In genomic region chr13:51767100-51767499, GRCh38 we compare ENCODE assay signal across 16 cellular contexts. TPM values are rescaled to one million over a fixed set of nuclear protein-coding genes. Genes with fewer than 3 reads are reported as not detected.
DNase-seq lines count a peak whose midpoint lies in the region; ATAC-seq, FAIRE-seq and TF ChIP-seq lines count a peak whose summit lies in the region.
"Had no signal": no experiment of that assay in that cellular context is flagged by ENCODE, and none has a peak within 500 bp of the region (broad histone marks: within the 10 kb centered on the region; RNA-seq: fewer than 3 reads in every experiment).

No MANE protein-coding gene starts in this region.

- peaks cover 43% of the 10 kb centered on the region for H3K4me1 Mint-ChIP-seq in activated CD4-positive, alpha-beta T cell treated with anti-CD3 and anti-CD28 coated beads for 36 hours

- intact Hi-C loops in activated CD4-positive, alpha-beta T cell treated with anti-CD3 and anti-CD28 coated beads for 36 hours (cut with DNase I, micrococcal nuclease): loop anchor here in 1 of 2 experiments (10.0 kb wide), 2 partner anchors 122 to 312 kb away; partner anchors contain the start of gene INTS6
- intact Hi-C loops in GM12878 (cut with micrococcal nuclease; ENCODE audit: unreplicated experiment): no loop called here

- no peaks in the 10 kb centered on the region for H3K27me3 ChIP-seq in GM12878 (replicated peaks in 1 of 2; ENCODE audit: control insufficient read depth in 2 of 2, insufficient read depth in 2 of 2, low read length in 1 of 2)
- H3K27me3 ChIP-seq in Peyer's patch: no peaks in the 10 kb centered on the region

- no peaks in the 10 kb centered on the region for H3K79me2 ChIP-seq in GM12878 (ENCODE audit: control insufficient read depth, insufficient read depth, low read length)

- H3K27ac ChIP-seq in GM12878 (ENCODE audit: control insufficient read depth, insufficient read depth) (no peak overlapping the region), Peyer's patch (no peak overlapping the region)

- no peak for FAIRE-seq in GM12878 (lab: Jason Lieb, UNC)
- FAIRE-seq: astrocyte had no signal

- in situ Hi-C loops in GM12878 (cut with MboI): no loop called here

- peak; percentile 20 for DNase-seq in activated CD4-positive, alpha-beta T cell treated with anti-CD3 and anti-CD28 coated beads for 36 hours
- DNase-seq in activated CD4-positive, alpha-beta T cell treated with anti-CD3 and anti-CD28 coated beads for 48 hours: no peak
- no peak for DNase-seq in GM12878 (ENCODE audit: low read depth, low spot score)
- peak; percentile 65 for DNase-seq in iPS-NIHi7 (ENCODE audit: extremely low spot score)
- no peak for DNase-seq in Peyer's patch
- no peak for DNase-seq in effector CD4-positive, alpha-beta T cell
- DNase-seq: ACHN; activated CD4-positive, alpha-beta T cell treated with anti-CD3 and anti-CD28 coated beads, Interleukin-2, amount 10 ng/mL, durations not matched to agents 7 days and 5 days; effector CD8-positive, alpha-beta T cell; NCI-H2171 treated with DMSO at 0.1 percent for 48 hours; stimulated activated CD4-positive, alpha-beta T cell treated with anti-CD3 and anti-CD28 coated beads, Interleukin-2, amount 100 ng/mL, for 24 hours had no signal

- TF ChIP-seq RAD21 in Ishikawa (IDR thresholded peaks at IDR 0.05; ENCODE audit: low read depth) (peak; percentile 49), GM12878 (IDR thresholded peaks at IDR 0.05; ENCODE audit: insufficient read depth, low read depth, low read length) (peak; percentile 27; the same call in 1 of the 2 replicates)

- H3K4me1 ChIP-seq in GM12878 (ENCODE audit: control insufficient read depth, insufficient read depth, low read length): peaks cover 21% of the 10 kb centered on the region
- peaks cover 4 to 14% (median 9%) of the 10 kb centered on the region in 4 donors for H3K4me1 ChIP-seq in Peyer's patch

- WGBS in GM12878 (ENCODE audit: insufficient coverage, insufficient replicate concordance, low lambda C conversion rate, missing lambda C conversion rate): 94% methylated on average over 8 of the region's 8 CpGs

- no peak for TF ChIP-seq EP300 in Ishikawa (IDR thresholded peaks at IDR 0.05; ENCODE audit: borderline replicate concordance)
- TF ChIP-seq EP300 in GM12878 (IDR thresholded peaks at IDR 0.05; ENCODE audit: borderline replicate concordance in 1 of 2, control insufficient read depth in 1 of 2, low read depth in 2 of 2, low read length in 2 of 2): no peak

- H3K9me3 Mint-ChIP-seq in activated CD4-positive, alpha-beta T cell treated with anti-CD3 and anti-CD28 coated beads for 36 hours (ENCODE audit: low read depth): no peaks in the 10 kb centered on the region
- H3K9me3 Mint-ChIP-seq: activated CD4-positive, alpha-beta T cell treated with anti-CD3 and anti-CD28 coated beads, Interleukin-2, amount 10 ng/mL, durations not matched to agents 7 days and 5 days; activated T-helper 2 cell treated with anti-CD3 and anti-CD28 coated beads, Interferon-gamma antibody, Interleukin-2, Interleukin-4, amounts not matched to agents 10 μg/mL and 5 μg/mL and 100 μg/mL, durations not matched to agents 14 hours and 24 hours and 36 hours; type B pancreatic cell had no signal

- ATAC-seq in activated CD4-positive, alpha-beta T cell treated with anti-CD3 and anti-CD28 coated beads for 36 hours: no peak
- no peak for ATAC-seq in GM12878
- ATAC-seq in GM19351 (IDR thresholded peaks at IDR 0.05; ENCODE audit: unreplicated experiment): no peak

- H3K36me3 ChIP-seq in GM12878 (ENCODE audit: control insufficient read depth in 2 of 2, insufficient read depth in 2 of 2, low read length in 1 of 2) (no peaks in the 10 kb centered on the region), Peyer's patch (peaks cover 0 to 3% (median 0%) of the 10 kb centered on the region in 3 donors)

- BruUV-seq in GM12878 (replicated peaks; lab: Mats Ljungman, UMichigan): no TSS peak

- no peak overlapping the region for H3K4me3 Mint-ChIP-seq in activated CD4-positive, alpha-beta T cell treated with anti-CD3 and anti-CD28 coated beads for 36 hours
- H3K4me3 Mint-ChIP-seq: activated CD4-positive, alpha-beta T cell treated with anti-CD3 and anti-CD28 coated beads, Interleukin-2, amount 10 ng/mL, durations not matched to agents 7 days and 5 days; type B pancreatic cell had no signal

- H3K9ac ChIP-seq in GM12878 (ENCODE audit: control insufficient read depth, insufficient read depth, low read length): no peak overlapping the region

- H3K36me3 Mint-ChIP-seq in activated CD4-positive, alpha-beta T cell treated with anti-CD3 and anti-CD28 coated beads for 36 hours (ENCODE audit: low read depth): peaks cover 3% of the 10 kb centered on the region

- SMC1A ChIA-PET in GM12878 (lab: Charles Lee; ENCODE audit: uncharacterized antibody, unreplicated experiment): interaction anchor here (0.6 to 1.5 kb wide), 3 partner anchors 46 to 182 kb away, joined by 3 to 5 read pairs (median 3); no protein-coding TSS in a partner anchor

- no peak overlapping the region for H3K27ac Mint-ChIP-seq in activated CD4-positive, alpha-beta T cell treated with anti-CD3 and anti-CD28 coated beads for 36 hours
- H3K27ac Mint-ChIP-seq: activated CD4-positive, alpha-beta T cell treated with anti-CD3 and anti-CD28 coated beads, Interleukin-2, amount 10 ng/mL, durations not matched to agents 7 days and 5 days; activated T-helper 2 cell treated with anti-CD3 and anti-CD28 coated beads, Interferon-gamma antibody, Interleukin-2, Interleukin-4, amounts not matched to agents 10 μg/mL and 5 μg/mL and 100 μg/mL, durations not matched to agents 14 hours and 24 hours and 36 hours; type B pancreatic cell had no signal

- no peak overlapping the region for H3K4me2 ChIP-seq in GM12878 (ENCODE audit: control insufficient read depth, insufficient read depth)

- no peak overlapping the region for H3K4me3 ChIP-seq in GM12878
- H3K4me3 ChIP-seq in Peyer's patch: no peak overlapping the region

- H2AFZ ChIP-seq in GM12878 (ENCODE audit: control insufficient read depth, low read depth, low read length): no peak overlapping the region

- TF ChIP-seq POLR2A in GM12878 (IDR thresholded peaks at IDR 0.05; ENCODE audit: low read depth, low read length) (no peak), Peyer's patch (IDR thresholded peaks at IDR 0.05) (no peak)

- CTCF ChIA-PET in activated CD4-positive, alpha-beta T cell treated with anti-CD3 and anti-CD28 coated beads for 36 hours (lab: Charles Lee): interaction anchor here (0.7 to 2.1 kb wide), 3 partner anchors 30 to 313 kb away, joined by 3 to 8 read pairs (median 3); no protein-coding TSS in a partner anchor
- CTCF ChIA-PET in GM12878 (lab: Yijun Ruan, JAX): interaction anchor here (0.7 to 1.0 kb wide), 4 partner anchors 31 to 317 kb away, joined by 3 to 4 read pairs (median 3); no protein-coding TSS in a partner anchor

- H3K27me3 Mint-ChIP-seq in activated CD4-positive, alpha-beta T cell treated with anti-CD3 and anti-CD28 coated beads for 36 hours: no peaks in the 10 kb centered on the region
- H3K27me3 Mint-ChIP-seq: activated CD4-positive, alpha-beta T cell treated with anti-CD3 and anti-CD28 coated beads, Interleukin-2, amount 10 ng/mL, durations not matched to agents 7 days and 5 days; type B pancreatic cell had no signal

- RAD21 ChIA-PET in GM12878 (lab: Charles Lee; ENCODE audit: unreplicated experiment): interaction anchor here (0.8 to 3.8 kb wide), 3 partner anchors 27 to 182 kb away, joined by 3 to 16 read pairs (median 3); no protein-coding TSS in a partner anchor

- H3K9me3 ChIP-seq in GM12878 (replicated peaks; ENCODE audit: control insufficient read depth, insufficient read depth, low read length): no peaks in the 10 kb centered on the region
- no peaks in the 10 kb centered on the region for H3K9me3 ChIP-seq in Peyer's patch

- POLR2A ChIA-PET in activated CD4-positive, alpha-beta T cell treated with anti-CD3 and anti-CD28 coated beads for 36 hours (lab: Charles Lee): no interaction called here
- POLR2A ChIA-PET in GM12878 (lab: Charles Lee): interaction anchor here (0.5 kb wide), 1 partner anchor 309 kb away, joined by 5 read pairs; no protein-coding TSS in a partner anchor

- H4K20me1 ChIP-seq in GM12878 (ENCODE audit: control insufficient read depth, insufficient read depth): no peaks in the 10 kb centered on the region

- TF ChIP-seq CTCF in GM12878 (IDR thresholded peaks at IDR 0.05 in 2 of 3, conservative IDR thresholded peaks at IDR 0.05 in 1 of 3; ENCODE audit: control insufficient read depth in 2 of 3, extremely low read depth in 1 of 3, insufficient read depth in 1 of 3, low read depth in 3 of 3, low read length in 3 of 3) (peak in 2 of 3 experiments; percentile 14; a peak in 1 of 6 replicates), Peyer's patch (IDR thresholded peaks at IDR 0.05) (no peak)

TF ChIP-seq in Ishikawa, 13 proteins besides CTCF, POLR2A, EP300 and RAD21 (continues in another document):
- no peak for TF ChIP-seq NFIC (IDR thresholded peaks at IDR 0.05)

TF ChIP-seq in GM12878, 131 proteins besides CTCF, POLR2A, EP300 and RAD21:
- no peak for TF ChIP-seq NR2F1 (conservative IDR thresholded peaks at IDR 0.05)
TF ChIP-seq in GM12878: peak in this region for 0.

RNA-seq across cellular contexts. Expression of gene DHRS12, which starts 36.9 kb away (rescaled TPM):
- 1 to 10 TPM; 4.9 to 5.3 TPM for total RNA-seq in activated CD4-positive, alpha-beta T cell treated with anti-CD3 and anti-CD28 coated beads for 36 hours
- 4.2 and 5.0 TPM in 2 replicates for total RNA-seq in GM12878 (2013; cell fraction: nucleolus; rRNA removed)
- 9.9 and 11.6 TPM in 2 replicates for total RNA-seq in GM12878 (2014; rRNA removed)
- 4.3 TPM in 2 replicates for total RNA-seq in GM12878 (2014; rRNA removed; fragmentation: Illumina TruSeq; extraction: Trizol)
- total RNA-seq in GM12878 (2021): 7.0 and 7.7 TPM in 2 replicates
- 3.4 TPM for polyA plus RNA-seq in GM12878 (2011; ENCODE audit: low read depth)
- polyA plus RNA-seq in GM12878 (2011; rRNA removed): 5.5 and 6.5 TPM in 2 replicates
- polyA plus RNA-seq in GM12878 (2011; cell fraction: cytosol; rRNA removed): 4.8 and 5.9 TPM in 2 replicates
- 9.8 and 10.1 TPM in 2 replicates for polyA plus RNA-seq in GM12878 (2011; cell fraction: nucleus; rRNA removed)
- polyA plus RNA-seq in GM12878 (2012): 6.4 and 7.2 TPM in 2 replicates
- 7.8 and 9.0 TPM in 2 replicates for polyA plus RNA-seq in GM12878 (2014; fragmentation: Illumina TruSeq; extraction: Trizol)
- polyA plus RNA-seq in GM12878 (2014; fragmentation: Nextera tagmentation; extraction: Ambion mirVana): 1 to 10 TPM; 2.9 to 4.0 TPM
- polyA plus RNA-seq in GM12878 (2014; rRNA removed): 8.8 and 11.9 TPM in 2 replicates
- 10 to 100 TPM; 10.7 to 11.3 TPM for polyA plus RNA-seq in GM12878 (2016; fragmentation: Nextera tagmentation; extraction: Ambion mirVana)
- 2.9 and 4.2 TPM in 2 replicates for polyA minus RNA-seq in GM12878 (2011; rRNA and poly(A)+ RNA removed)
- polyA minus RNA-seq in GM12878 (2011; cell fraction: cytosol; rRNA and poly(A)+ RNA removed): 2.3 TPM in 1 of 2 replicates, not detected in the other
- 3.6 and 5.7 TPM in 2 replicates for polyA minus RNA-seq in GM12878 (2011; cell fraction: nucleus; rRNA and poly(A)+ RNA removed)
- total RNA-seq in Peyer's patch: 10 to 100 TPM in 3 of 4 donors, 1 to 10 TPM in 1; 8.1 to 21.7 (median 12.5) TPM

Comparison
In these comparisons a context has a peak if more than half of its experiments do, and no peak if none do; other contexts are left out.
1. DNase-seq: peak in activated CD4-positive, alpha-beta T cell treated with anti-CD3 and anti-CD28 coated beads for 36 hours (single experiment) and iPS-NIHi7 (single experiment); none in activated CD4-positive, alpha-beta T cell treated with anti-CD3 and anti-CD28 coated beads for 48 hours (single experiment), GM12878 (single experiment), Peyer's patch (0 of 3) and effector CD4-positive, alpha-beta T cell (single experiment).
2. CTCF ChIP-seq: peak in GM12878 (2 of 3); none in Peyer's patch (0 of 6).